8 cellular contexts compared by ENCODE assay signal in genomic region chr22:43996170-43996980, GRCh38. TPM values are rescaled to one million over a fixed set of nuclear protein-coding genes. Genes with fewer than 3 reads are reported as not detected.
DNase-seq lines count a peak whose midpoint lies in the region; ATAC-seq, FAIRE-seq and TF ChIP-seq lines count a peak whose summit lies in the region.

No MANE protein-coding gene starts in this region.

- WGBS in stomach, 5 donors: 82 to 88% (median 83%) methylated on average over 43 to 45 of the region's 45 CpGs

- CTCF ChIA-PET in MCF 10A (lab: Yijun Ruan, JAX): interaction anchor here (0.5 kb wide), 1 partner anchor 19 kb away, joined by 8 read pairs; no protein-coding TSS in a partner anchor

- no peaks in the 10 kb centered on the region for H3K27me3 Mint-ChIP-seq in activated naive CD4-positive, alpha-beta T cell treated with anti-CD3 and anti-CD28 coated beads, Interleukin-2, amount 50 U/mL, for 24 hours
- H3K27me3 Mint-ChIP-seq in natural killer cell treated with Interleukin-12 subunit alpha and Interleukin-12 subunit beta and Interleukin-15 and Interleukin-18, amount 100 ng/mL, for 72 hours: no peaks in the 10 kb centered on the region
- no peaks in the 10 kb centered on the region for H3K27me3 Mint-ChIP-seq in MCF 10A (ENCODE audit: insufficient read depth, unreplicated experiment)

- no peaks in the 10 kb centered on the region for H3K9me3 ChIP-seq in Peyer's patch
- H3K9me3 ChIP-seq in stomach: no peaks in the 10 kb centered on the region

- H3K4me3 ChIP-seq in Peyer's patch (peak overlapping the region; percentile 31 to 45 (median 35)), stomach (peak overlapping the region in 3 of 4 donors; percentile 16 to 29 (median 27))

- POLR2A ChIA-PET in MCF 10A (lab: Yijun Ruan, JAX): no interaction called here

- H3K4me1 Mint-ChIP-seq in activated naive CD4-positive, alpha-beta T cell treated with anti-CD3 and anti-CD28 coated beads, Interleukin-2, amount 50 U/mL, for 24 hours: peaks cover 24% of the 10 kb centered on the region
- peaks cover 24 to 26% of the 10 kb centered on the region in 2 donors for H3K4me1 Mint-ChIP-seq in natural killer cell treated with Interleukin-12 subunit alpha and Interleukin-12 subunit beta and Interleukin-15 and Interleukin-18, amount 100 ng/mL, for 72 hours (ENCODE audit: low read depth in 2 of 2)
- no peaks in the 10 kb centered on the region for H3K4me1 Mint-ChIP-seq in MCF 10A (ENCODE audit: insufficient read depth, unreplicated experiment)

- H3K4me1 ChIP-seq in Peyer's patch (peaks cover 0 to 4% (median 0%) of the 10 kb centered on the region in 4 donors), stomach (peaks cover 0 to 3% (median 0%) of the 10 kb centered on the region in 4 donors)

- H3K27me3 ChIP-seq in Peyer's patch (no peaks in the 10 kb centered on the region), stomach (no peaks in the 10 kb centered on the region)

- peaks cover 20% of the 10 kb centered on the region for H3K36me3 Mint-ChIP-seq in activated naive CD4-positive, alpha-beta T cell treated with anti-CD3 and anti-CD28 coated beads, Interleukin-2, amount 50 U/mL, for 24 hours
- peaks cover 16% of the 10 kb centered on the region for H3K36me3 Mint-ChIP-seq in natural killer cell treated with Interleukin-12 subunit alpha and Interleukin-12 subunit beta and Interleukin-15 and Interleukin-18, amount 100 ng/mL, for 72 hours
- peaks cover 81% of the 10 kb centered on the region for H3K36me3 Mint-ChIP-seq in MCF 10A (ENCODE audit: insufficient read depth, unreplicated experiment)

- TF ChIP-seq CTCF in Peyer's patch (IDR thresholded peaks at IDR 0.05) (no peak), stomach (IDR thresholded peaks at IDR 0.05) (no peak), MCF 10A (IDR thresholded peaks at IDR 0.05; ENCODE audit: unreplicated experiment) (no peak)

- H3K27ac Mint-ChIP-seq in activated naive CD4-positive, alpha-beta T cell treated with anti-CD3 and anti-CD28 coated beads, Interleukin-2, amount 50 U/mL, for 24 hours: peak overlapping the region; percentile 90
- peak overlapping the region; percentile 82 to 90 for H3K27ac Mint-ChIP-seq in natural killer cell treated with Interleukin-12 subunit alpha and Interleukin-12 subunit beta and Interleukin-15 and Interleukin-18, amount 100 ng/mL, for 72 hours
- H3K27ac Mint-ChIP-seq in MCF 10A (ENCODE audit: low read depth, unreplicated experiment): no peak overlapping the region

- peaks cover 0 to 68% (median 0%) of the 10 kb centered on the region in 3 donors for H3K36me3 ChIP-seq in Peyer's patch
- peaks cover 45 to 84% (median 82%) of the 10 kb centered on the region in 4 donors for H3K36me3 ChIP-seq in stomach

- peak; percentile 84 to 85 for ATAC-seq in natural killer cell treated with Interleukin-12 subunit alpha and Interleukin-12 subunit beta and Interleukin-15 and Interleukin-18, amount 100 ng/mL, for 72 hours
- ATAC-seq in GM19395 (IDR thresholded peaks at IDR 0.05; ENCODE audit: unreplicated experiment): no peak

- peak; percentile 85 for DNase-seq in GM12892 (ENCODE audit: insufficient read length)
- peak; percentile 55 to 88 (median 83) for DNase-seq in Peyer's patch
- peak; percentile 75 for DNase-seq in natural killer cell treated with Interleukin-12 subunit alpha and Interleukin-12 subunit beta and Interleukin-15 and Interleukin-18, amount 100 ng/mL, for 72 hours (ENCODE audit: low spot score)
- DNase-seq in stomach: peak; percentile 59
- no peak for DNase-seq in NCI-H146 treated with DMSO at 0.1 percent for 48 hours (lab: John Stamatoyannopoulos, UW; ENCODE audit: unreplicated experiment)
- DNase-seq in MCF 10A (ENCODE audit: unreplicated experiment): no peak

- H3K9me3 Mint-ChIP-seq in activated naive CD4-positive, alpha-beta T cell treated with anti-CD3 and anti-CD28 coated beads, Interleukin-2, amount 50 U/mL, for 24 hours: no peaks in the 10 kb centered on the region
- H3K9me3 Mint-ChIP-seq in natural killer cell treated with Interleukin-12 subunit alpha and Interleukin-12 subunit beta and Interleukin-15 and Interleukin-18, amount 100 ng/mL, for 72 hours: no peaks in the 10 kb centered on the region
- H3K9me3 Mint-ChIP-seq in MCF 10A (ENCODE audit: unreplicated experiment): no peaks in the 10 kb centered on the region

- peak overlapping the region; percentile 90 for H3K4me3 Mint-ChIP-seq in activated naive CD4-positive, alpha-beta T cell treated with anti-CD3 and anti-CD28 coated beads, Interleukin-2, amount 50 U/mL, for 24 hours
- peak overlapping the region; percentile 90 for H3K4me3 Mint-ChIP-seq in natural killer cell treated with Interleukin-12 subunit alpha and Interleukin-12 subunit beta and Interleukin-15 and Interleukin-18, amount 100 ng/mL, for 72 hours
- H3K4me3 Mint-ChIP-seq in MCF 10A (ENCODE audit: unreplicated experiment): no peak overlapping the region

- H3K27ac ChIP-seq in Peyer's patch (peak overlapping the region; percentile 26 to 79 (median 42)), stomach (peak overlapping the region in 3 of 5 donors; percentile 32 to 42 (median 41))

- intact Hi-C loops in stomach (cut with DNase I; ENCODE audit: low total_unique reads) (loop anchor here (10.0 kb wide), 1 partner anchor 88 kb away; no protein-coding TSS in a partner anchor), MCF 10A (cut with micrococcal nuclease) (no loop called here)

- no peak for TF ChIP-seq EP300 in stomach (IDR thresholded peaks at IDR 0.05)

- FAIRE-seq in GM12892 (lab: Jason Lieb, UNC): peak; percentile 99

- no TSS peak for BruUV-seq in MCF 10A (replicated peaks; lab: Mats Ljungman, UMichigan)

- TF ChIP-seq POLR2A in GM12892 (IDR thresholded peaks at IDR 0.05; ENCODE audit: low read depth, low read length) (peak; percentile 61), Peyer's patch (IDR thresholded peaks at IDR 0.05) (no peak), stomach (IDR thresholded peaks at IDR 0.05) (no peak)

RNA-seq across cellular contexts. Expression of gene PARVB, which starts 27.7 kb away (rescaled TPM):
- 145 TPM for polyA plus RNA-seq in GM12892 (2012; ENCODE audit: missing spikeins)
- total RNA-seq in Peyer's patch (10 to 100 TPM in 1 of 4 donors, 1 to 10 TPM in 3; 1.8 to 71.8 (median 7.7) TPM), stomach (100 to 1,000 TPM in 1 of 5 donors, 10 to 100 TPM in 2, 1 to 10 TPM in 2; 2.9 to 143 (median 19.6) TPM), MCF 10A (2022) (17.2 and 26.0 TPM in 2 replicates)
- 10 to 100 TPM; 16.9 to 61.3 TPM for total RNA-seq in natural killer cell treated with Interleukin-12 subunit alpha and Interleukin-12 subunit beta and Interleukin-15 and Interleukin-18, amount 100 ng/mL, for 72 hours
- 10 to 100 TPM in 2 of 3 donors, 1 to 10 TPM in 1; 6.7 to 24.5 (median 18.5) TPM for polyA plus RNA-seq in stomach

RNA-seq across cellular contexts. Expression of gene SAMM50, which starts 41.1 kb away (rescaled TPM):
- 43.0 TPM for polyA plus RNA-seq in GM12892 (2012; ENCODE audit: missing spikeins)
- total RNA-seq in Peyer's patch (10 to 100 TPM; 26.4 to 39.8 (median 34.1) TPM), stomach (10 to 100 TPM; 18.7 to 52.1 (median 27.8) TPM), MCF 10A (2022) (26.1 and 29.5 TPM in 2 replicates)
- total RNA-seq in natural killer cell treated with Interleukin-12 subunit alpha and Interleukin-12 subunit beta and Interleukin-15 and Interleukin-18, amount 100 ng/mL, for 72 hours: 10 to 100 TPM; 45.5 to 46.5 TPM
- polyA plus RNA-seq in stomach: 10 to 100 TPM; 31.8 to 54.7 (median 34.9) TPM

Comparison
In these comparisons a context has a peak if more than half of its experiments do, and no peak if none do; other contexts are left out.
1. DNase-seq: peak in GM12892 (single experiment), Peyer's patch (3 of 3), natural killer cell treated with Interleukin-12 subunit alpha and Interleukin-12 subunit beta and Interleukin-15 and Interleukin-18, amount 100 ng/mL, for 72 hours (single experiment) and stomach (single experiment); none in NCI-H146 treated with DMSO at 0.1 percent for 48 hours (single experiment) and MCF 10A (single experiment).